1 cellular context compared by ENCODE assay signal in the genomic region with DNA sequence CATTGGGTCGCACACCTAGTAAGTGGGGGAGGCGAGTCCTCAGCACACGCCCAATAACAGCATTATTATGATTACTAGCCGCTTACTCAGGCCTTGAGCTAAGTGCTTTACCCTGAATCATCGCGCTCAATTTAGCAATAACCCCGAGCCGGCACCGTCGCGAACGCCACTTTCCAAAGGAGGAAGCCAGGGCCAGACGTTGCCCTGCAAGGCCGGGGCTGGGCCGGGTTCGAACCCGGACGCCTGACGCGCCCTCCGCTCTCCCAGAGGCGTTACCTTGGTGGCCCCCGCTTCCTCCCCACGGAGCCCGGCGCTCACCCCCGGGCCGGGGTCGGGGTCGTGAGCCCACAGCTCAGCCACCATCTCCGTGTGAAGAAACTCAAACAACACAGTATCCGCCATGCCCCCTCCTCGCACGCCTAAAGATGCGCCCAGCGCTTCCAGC.
TF ChIP-seq lines count a peak whose summit lies in the region.

A gene with protein sequence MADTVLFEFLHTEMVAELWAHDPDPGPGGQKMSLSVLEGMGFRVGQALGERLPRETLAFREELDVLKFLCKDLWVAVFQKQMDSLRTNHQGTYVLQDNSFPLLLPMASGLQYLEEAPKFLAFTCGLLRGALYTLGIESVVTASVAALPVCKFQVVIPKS (minus strand): TSS at position 421 of the 445 bp plus-strand sequence. CDS start 19 bp downstream, at position 402.

TF ChIP-seq in HepG2, 621 proteins besides CTCF, POLR2A, EP300 and RAD21 (continued from another document):
- TF ChIP-seq, protein P1, sequence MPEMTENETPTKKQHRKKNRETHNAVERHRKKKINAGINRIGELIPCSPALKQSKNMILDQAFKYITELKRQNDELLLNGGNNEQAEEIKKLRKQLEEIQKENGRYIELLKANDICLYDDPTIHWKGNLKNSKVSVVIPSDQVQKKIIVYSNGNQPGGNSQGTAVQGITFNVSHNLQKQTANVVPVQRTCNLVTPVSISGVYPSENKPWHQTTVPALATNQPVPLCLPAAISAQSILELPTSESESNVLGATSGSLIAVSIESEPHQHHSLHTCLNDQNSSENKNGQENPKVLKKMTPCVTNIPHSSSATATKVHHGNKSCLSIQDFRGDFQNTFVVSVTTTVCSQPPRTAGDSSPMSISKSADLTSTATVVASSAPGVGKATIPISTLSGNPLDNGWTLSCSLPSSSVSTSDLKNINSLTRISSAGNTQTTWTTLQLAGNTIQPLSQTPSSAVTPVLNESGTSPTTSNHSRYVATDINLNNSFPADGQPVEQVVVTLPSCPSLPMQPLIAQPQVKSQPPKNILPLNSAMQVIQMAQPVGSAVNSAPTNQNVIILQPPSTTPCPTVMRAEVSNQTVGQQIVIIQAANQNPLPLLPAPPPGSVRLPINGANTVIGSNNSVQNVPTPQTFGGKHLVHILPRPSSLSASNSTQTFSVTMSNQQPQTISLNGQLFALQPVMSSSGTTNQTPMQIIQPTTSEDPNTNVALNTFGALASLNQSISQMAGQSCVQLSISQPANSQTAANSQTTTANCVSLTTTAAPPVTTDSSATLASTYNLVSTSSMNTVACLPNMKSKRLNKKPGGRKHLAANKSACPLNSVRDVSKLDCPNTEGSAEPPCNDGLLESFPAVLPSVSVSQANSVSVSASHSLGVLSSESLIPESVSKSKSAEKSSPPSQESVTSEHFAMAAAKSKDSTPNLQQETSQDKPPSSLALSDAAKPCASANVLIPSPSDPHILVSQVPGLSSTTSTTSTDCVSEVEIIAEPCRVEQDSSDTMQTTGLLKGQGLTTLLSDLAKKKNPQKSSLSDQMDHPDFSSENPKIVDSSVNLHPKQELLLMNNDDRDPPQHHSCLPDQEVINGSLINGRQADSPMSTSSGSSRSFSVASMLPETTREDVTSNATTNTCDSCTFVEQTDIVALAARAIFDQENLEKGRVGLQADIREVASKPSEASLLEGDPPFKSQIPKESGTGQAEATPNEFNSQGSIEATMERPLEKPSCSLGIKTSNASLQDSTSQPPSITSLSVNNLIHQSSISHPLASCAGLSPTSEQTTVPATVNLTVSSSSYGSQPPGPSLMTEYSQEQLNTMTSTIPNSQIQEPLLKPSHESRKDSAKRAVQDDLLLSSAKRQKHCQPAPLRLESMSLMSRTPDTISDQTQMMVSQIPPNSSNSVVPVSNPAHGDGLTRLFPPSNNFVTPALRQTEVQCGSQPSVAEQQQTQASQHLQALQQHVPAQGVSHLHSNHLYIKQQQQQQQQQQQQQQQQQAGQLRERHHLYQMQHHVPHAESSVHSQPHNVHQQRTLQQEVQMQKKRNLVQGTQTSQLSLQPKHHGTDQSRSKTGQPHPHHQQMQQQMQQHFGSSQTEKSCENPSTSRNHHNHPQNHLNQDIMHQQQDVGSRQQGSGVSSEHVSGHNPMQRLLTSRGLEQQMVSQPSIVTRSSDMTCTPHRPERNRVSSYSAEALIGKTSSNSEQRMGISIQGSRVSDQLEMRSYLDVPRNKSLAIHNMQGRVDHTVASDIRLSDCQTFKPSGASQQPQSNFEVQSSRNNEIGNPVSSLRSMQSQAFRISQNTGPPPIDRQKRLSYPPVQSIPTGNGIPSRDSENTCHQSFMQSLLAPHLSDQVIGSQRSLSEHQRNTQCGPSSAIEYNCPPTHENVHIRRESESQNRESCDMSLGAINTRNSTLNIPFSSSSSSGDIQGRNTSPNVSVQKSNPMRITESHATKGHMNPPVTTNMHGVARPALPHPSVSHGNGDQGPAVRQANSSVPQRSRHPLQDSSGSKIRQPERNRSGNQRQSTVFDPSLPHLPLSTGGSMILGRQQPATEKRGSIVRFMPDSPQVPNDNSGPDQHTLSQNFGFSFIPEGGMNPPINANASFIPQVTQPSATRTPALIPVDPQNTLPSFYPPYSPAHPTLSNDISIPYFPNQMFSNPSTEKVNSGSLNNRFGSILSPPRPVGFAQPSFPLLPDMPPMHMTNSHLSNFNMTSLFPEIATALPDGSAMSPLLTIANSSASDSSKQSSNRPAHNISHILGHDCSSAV (CRISPR knock-in tag; IDR thresholded peaks at IDR 0.05; ENCODE audit: borderline replicate concordance) = no peak
- TF ChIP-seq, protein P2, sequence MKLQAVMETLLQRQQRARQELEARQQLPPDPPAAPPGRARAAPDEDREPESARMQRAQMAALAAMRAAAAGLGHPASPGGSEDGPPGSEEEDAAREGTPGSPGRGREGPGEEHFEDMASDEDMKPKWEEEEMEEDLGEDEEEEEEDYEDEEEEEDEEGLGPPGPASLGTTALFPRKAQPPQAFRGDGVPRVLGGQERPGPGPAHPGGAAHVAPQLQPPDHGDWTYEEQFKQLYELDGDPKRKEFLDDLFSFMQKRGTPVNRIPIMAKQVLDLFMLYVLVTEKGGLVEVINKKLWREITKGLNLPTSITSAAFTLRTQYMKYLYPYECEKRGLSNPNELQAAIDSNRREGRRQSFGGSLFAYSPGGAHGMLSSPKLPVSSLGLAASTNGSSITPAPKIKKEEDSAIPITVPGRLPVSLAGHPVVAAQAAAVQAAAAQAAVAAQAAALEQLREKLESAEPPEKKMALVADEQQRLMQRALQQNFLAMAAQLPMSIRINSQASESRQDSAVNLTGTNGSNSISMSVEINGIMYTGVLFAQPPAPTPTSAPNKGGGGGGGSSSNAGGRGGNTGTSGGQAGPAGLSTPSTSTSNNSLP (IDR thresholded peaks at IDR 0.05; ENCODE audit: low read depth, low read length) = no peak
- TF ChIP-seq NFATC3 (CRISPR knock-in tag; IDR thresholded peaks at IDR 0.05) (no peak), KDM5B (CRISPR knock-in tag; IDR thresholded peaks at IDR 0.05; ENCODE audit: borderline replicate concordance) (peak; percentile 79; the same call in 1 of the 2 replicates), ZBTB7B (CRISPR knock-in tag; IDR thresholded peaks at IDR 0.05) (0 out of 2 replicates have a peak, but pooled peaks have one; percentile 15), GATA4 (IDR thresholded peaks at IDR 0.05; ENCODE audit: borderline replicate concordance, low read depth) (no peak; the same call in 1 of the 2 replicates), KLF6 (CRISPR knock-in tag; IDR thresholded peaks at IDR 0.05) (peak; percentile 57; the same call in 1 of the 2 replicates), MXD4 (CRISPR knock-in tag; IDR thresholded peaks at IDR 0.05) (peak; percentile 68; the same call in 1 of the 2 replicates), ZNF224 (CRISPR knock-in tag; IDR thresholded peaks at IDR 0.05) (no peak), DNMT1 (CRISPR knock-in tag; IDR thresholded peaks at IDR 0.05) (no peak), ZNF124 (CRISPR knock-in tag; IDR thresholded peaks at IDR 0.05) (0 out of 2 replicates have a peak, but pooled peaks have one; percentile 10), EED (CRISPR knock-in tag; IDR thresholded peaks at IDR 0.05) (no peak), AKAP8 (CRISPR knock-in tag; IDR thresholded peaks at IDR 0.05) (no peak), GTF2F1 (IDR thresholded peaks at IDR 0.05; ENCODE audit: low read length) (no peak), ZSCAN25 (CRISPR knock-in tag; IDR thresholded peaks at IDR 0.05) (no peak), NR1H2 (CRISPR knock-in tag; IDR thresholded peaks at IDR 0.05; ENCODE audit: borderline replicate concordance, low read depth) (no peak), POLR2G (IDR thresholded peaks at IDR 0.05; ENCODE audit: low read depth, low read length) (peak; percentile 74), ZFAT (CRISPR knock-in tag; conservative IDR thresholded peaks at IDR 0.05) (no peak), KMT2B (CRISPR knock-in tag; IDR thresholded peaks at IDR 0.05) (0 out of 2 replicates have a peak, but pooled peaks have one; percentile 19), RCOR2 (CRISPR knock-in tag; IDR thresholded peaks at IDR 0.05) (no peak), SIX4 (CRISPR knock-in tag; IDR thresholded peaks at IDR 0.05) (no peak), ETV6 (CRISPR knock-in tag; conservative IDR thresholded peaks at IDR 0.05) (no peak), SRSF1 (optimal IDR thresholded peaks at IDR 0.05; ENCODE audit: low read depth, low read length) (no peak), TCF7L2 (IDR thresholded peaks at IDR 0.05; ENCODE audit: low read depth, low read length) (no peak), EEA1 (CRISPR knock-in tag; IDR thresholded peaks at IDR 0.05; ENCODE audit: borderline replicate concordance) (no peak), ZNF282 (IDR thresholded peaks at IDR 0.05; ENCODE audit: partially characterized antibody) (no peak)
- TF ChIP-seq, protein P3, sequence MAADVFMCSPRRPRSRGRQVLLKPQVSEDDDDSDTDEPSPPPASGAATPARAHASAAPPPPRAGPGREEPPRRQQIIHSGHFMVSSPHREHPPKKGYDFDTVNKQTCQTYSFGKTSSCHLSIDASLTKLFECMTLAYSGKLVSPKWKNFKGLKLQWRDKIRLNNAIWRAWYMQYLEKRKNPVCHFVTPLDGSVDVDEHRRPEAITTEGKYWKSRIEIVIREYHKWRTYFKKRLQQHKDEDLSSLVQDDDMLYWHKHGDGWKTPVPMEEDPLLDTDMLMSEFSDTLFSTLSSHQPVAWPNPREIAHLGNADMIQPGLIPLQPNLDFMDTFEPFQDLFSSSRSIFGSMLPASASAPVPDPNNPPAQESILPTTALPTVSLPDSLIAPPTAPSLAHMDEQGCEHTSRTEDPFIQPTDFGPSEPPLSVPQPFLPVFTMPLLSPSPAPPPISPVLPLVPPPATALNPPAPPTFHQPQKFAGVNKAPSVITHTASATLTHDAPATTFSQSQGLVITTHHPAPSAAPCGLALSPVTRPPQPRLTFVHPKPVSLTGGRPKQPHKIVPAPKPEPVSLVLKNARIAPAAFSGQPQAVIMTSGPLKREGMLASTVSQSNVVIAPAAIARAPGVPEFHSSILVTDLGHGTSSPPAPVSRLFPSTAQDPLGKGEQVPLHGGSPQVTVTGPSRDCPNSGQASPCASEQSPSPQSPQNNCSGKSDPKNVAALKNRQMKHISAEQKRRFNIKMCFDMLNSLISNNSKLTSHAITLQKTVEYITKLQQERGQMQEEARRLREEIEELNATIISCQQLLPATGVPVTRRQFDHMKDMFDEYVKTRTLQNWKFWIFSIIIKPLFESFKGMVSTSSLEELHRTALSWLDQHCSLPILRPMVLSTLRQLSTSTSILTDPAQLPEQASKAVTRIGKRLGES (CRISPR knock-in tag; IDR thresholded peaks at IDR 0.05; ENCODE audit: borderline replicate concordance) = no peak
- TF ChIP-seq, protein P4, sequence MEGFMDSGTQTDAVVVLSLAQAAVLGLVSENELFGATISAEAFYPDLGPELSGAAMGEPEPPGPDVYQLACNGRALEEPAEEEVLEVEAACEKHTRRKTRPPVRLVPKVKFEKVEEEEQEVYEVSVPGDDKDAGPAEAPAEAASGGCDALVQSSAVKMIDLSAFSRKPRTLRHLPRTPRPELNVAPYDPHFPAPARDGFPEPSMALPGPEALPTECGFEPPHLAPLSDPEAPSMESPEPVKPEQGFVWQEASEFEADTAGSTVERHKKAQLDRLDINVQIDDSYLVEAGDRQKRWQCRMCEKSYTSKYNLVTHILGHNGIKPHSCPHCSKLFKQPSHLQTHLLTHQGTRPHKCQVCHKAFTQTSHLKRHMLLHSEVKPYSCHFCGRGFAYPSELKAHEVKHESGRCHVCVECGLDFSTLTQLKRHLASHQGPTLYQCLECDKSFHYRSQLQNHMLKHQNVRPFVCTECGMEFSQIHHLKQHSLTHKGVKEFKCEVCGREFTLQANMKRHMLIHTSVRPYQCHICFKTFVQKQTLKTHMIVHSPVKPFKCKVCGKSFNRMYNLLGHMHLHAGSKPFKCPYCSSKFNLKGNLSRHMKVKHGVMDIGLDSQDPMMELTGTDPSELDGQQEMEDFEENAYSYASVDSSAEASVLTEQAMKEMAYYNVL (CRISPR knock-in tag; IDR thresholded peaks at IDR 0.05; ENCODE audit: borderline replicate concordance) = peak; percentile 70; the same call in 1 of the 2 replicates
- TF ChIP-seq, protein P5, sequence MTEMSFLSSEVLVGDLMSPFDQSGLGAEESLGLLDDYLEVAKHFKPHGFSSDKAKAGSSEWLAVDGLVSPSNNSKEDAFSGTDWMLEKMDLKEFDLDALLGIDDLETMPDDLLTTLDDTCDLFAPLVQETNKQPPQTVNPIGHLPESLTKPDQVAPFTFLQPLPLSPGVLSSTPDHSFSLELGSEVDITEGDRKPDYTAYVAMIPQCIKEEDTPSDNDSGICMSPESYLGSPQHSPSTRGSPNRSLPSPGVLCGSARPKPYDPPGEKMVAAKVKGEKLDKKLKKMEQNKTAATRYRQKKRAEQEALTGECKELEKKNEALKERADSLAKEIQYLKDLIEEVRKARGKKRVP (CRISPR knock-in tag; IDR thresholded peaks at IDR 0.05) = no peak
